Comparison of ENCODE assay signal across 8 cellular contexts in the genomic region with DNA sequence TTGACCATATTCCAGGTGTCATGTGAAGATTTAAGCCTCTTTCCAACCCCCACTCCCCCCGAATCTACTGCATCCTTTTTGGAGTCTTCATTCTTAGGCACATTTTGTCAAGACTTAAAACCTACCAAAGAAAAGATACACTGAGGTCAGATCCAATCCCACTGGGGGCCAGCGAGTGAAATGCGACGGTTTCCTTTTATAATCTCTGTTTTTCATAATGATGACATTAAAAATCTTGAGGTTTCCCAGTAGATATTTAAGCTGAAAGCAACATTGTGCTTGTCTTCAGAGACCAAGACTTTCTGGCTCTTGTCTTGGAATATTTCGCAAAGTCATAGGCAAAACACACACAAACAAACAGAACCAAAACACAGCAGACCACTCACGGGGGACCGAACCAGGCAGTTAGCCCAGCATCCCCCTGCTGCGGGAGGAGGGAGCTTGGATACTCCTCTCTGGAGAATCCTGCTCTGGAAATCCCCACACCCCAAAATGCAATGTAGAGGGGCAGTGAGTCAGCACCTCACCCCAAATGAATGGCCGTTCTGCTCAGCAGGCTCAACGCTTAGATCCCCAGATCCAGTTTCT. TPM values are rescaled to one million over a fixed set of nuclear protein-coding genes. Genes with fewer than 3 reads are reported as not detected.
DNase-seq lines count a peak whose midpoint lies in the region; ATAC-seq and TF ChIP-seq lines count a peak whose summit lies in the region.

No MANE protein-coding gene starts in this region.

- H3K4me3 ChIP-seq in SK-N-MC (peak overlapping the region; percentile 75), fibroblast of pulmonary artery (replicated peaks; ENCODE audit: low read depth, low read length) (peak overlapping the region; percentile 62), psoas muscle (peak overlapping the region; percentile 90)

- peaks cover 22% of the 10 kb centered on the region for H3K4me1 ChIP-seq in psoas muscle

- intact Hi-C loops in psoas muscle (cut with DNase I), result loop anchor here in 1 of 2 donors (5.0 to 10.0 kb wide), 3 partner anchors 42 to 83 kb away; no protein-coding TSS in a partner anchor

- 11 to 27% (median 13%) methylated on average over 10 of the region's 10 CpGs for WGBS in psoas muscle, 3 donors

- ATAC-seq in psoas muscle (peak in 1 of 4 donors; percentile 8), GM19452 (IDR thresholded peaks at IDR 0.05; ENCODE audit: unreplicated experiment) (no peak), HG02763 (IDR thresholded peaks at IDR 0.05; ENCODE audit: unreplicated experiment) (no peak)

- no peak overlapping the region for H3K27ac ChIP-seq in SK-N-MC
- peak overlapping the region; percentile 85 for H3K27ac ChIP-seq in psoas muscle

- H3K9me3 ChIP-seq in SK-N-MC (ENCODE audit: low read depth, low read length), result no peaks in the 10 kb centered on the region
- H3K9me3 ChIP-seq in psoas muscle, result no peaks in the 10 kb centered on the region

- no peak overlapping the region for H3K9ac ChIP-seq in SK-N-MC (ENCODE audit: insufficient read length)

- H3K27me3 ChIP-seq in psoas muscle (ENCODE audit: insufficient read depth in 3 of 3, low read length in 2 of 3), result no peaks in the 10 kb centered on the region

- H3K36me3 ChIP-seq in SK-N-MC (ENCODE audit: insufficient read depth, low read length) (no peaks in the 10 kb centered on the region), psoas muscle (ENCODE audit: insufficient read depth in 1 of 2, low read depth in 1 of 2) (peaks cover 0 to 9% of the 10 kb centered on the region in 2 donors)

- TF ChIP-seq CTCF in fibroblast of pulmonary artery (IDR thresholded peaks at IDR 0.05; ENCODE audit: low read length, missing control alignments) (no peak), psoas muscle (IDR thresholded peaks at IDR 0.05) (no peak)

- peak; percentile 5 for DNase-seq in ELF-1 (ENCODE audit: low read depth, low spot score)
- DNase-seq in SK-N-MC (ENCODE audit: low read depth, low spot score), result no peak
- no peak for DNase-seq in fibroblast of pulmonary artery (ENCODE audit: low read depth)
- DNase-seq in psoas muscle, result peak in 1 of 2 donors; percentile 67
- DNase-seq in NCI-H1436 treated with DMSO at 0.1 percent for 48 hours (lab: John Stamatoyannopoulos, UW), result no peak
- no peak for DNase-seq in NCI-H1436 (lab: John Stamatoyannopoulos, UW)

RNA-seq across cellular contexts. Expression of a gene that starts 0.5 kb away (rescaled TPM):
- 100 to 1,000 TPM in 1 of 4 donors, 10 to 100 TPM in 3; 65.5 to 103 (median 75.9) TPM for total RNA-seq in psoas muscle
- polyA plus RNA-seq in psoas muscle, result 10 to 100 TPM; 51.6 to 90.9 (median 52.1) TPM
